8 cellular contexts compared by ENCODE assay signal in the genomic region with DNA sequence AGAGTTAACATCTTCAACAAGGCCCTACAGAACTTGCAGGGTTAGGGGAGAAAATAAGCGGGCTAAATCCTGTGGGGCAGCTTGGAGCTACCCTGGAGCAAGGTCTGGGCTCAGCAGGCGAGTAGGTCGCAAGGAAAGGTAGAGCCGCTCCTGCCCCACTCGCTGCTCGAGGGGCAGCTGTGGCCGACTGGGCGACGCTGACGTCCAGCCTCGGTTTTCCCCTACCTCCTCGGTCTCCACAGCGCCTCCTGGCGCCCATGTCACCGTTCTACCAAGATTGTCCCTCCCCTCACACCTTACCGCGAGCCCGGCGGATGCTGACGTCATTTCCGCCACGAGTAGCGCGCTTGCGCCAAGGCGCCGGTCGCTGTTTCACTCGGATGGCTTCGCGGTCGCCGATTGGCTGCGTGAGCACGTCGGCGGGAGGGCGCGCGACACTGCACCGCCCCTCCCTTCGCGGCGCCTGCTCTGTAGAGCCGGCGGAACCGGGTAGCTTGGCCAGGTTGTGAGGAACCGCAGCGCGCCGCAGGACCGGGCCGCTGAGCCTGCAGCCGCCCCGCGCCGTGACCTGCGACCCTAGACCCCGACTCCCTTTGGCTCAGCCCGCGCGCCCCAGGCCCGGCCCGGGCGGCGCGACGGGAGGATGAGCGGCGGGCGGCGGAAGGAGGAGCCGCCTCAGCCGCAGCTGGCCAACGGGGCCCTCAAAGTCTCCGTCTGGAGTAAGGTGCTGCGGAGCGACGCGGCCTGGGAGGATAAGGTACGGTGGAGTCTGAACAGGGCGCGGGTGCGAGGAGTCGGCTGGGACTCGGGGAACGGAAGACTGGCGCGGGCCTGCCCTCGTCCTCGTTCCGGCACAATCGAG. TPM values are rescaled to one million over a fixed set of nuclear protein-coding genes. Genes with fewer than 3 reads are reported as not detected.
DNase-seq lines count a peak whose midpoint lies in the region; ATAC-seq and TF ChIP-seq lines count a peak whose summit lies in the region.

A gene with protein sequence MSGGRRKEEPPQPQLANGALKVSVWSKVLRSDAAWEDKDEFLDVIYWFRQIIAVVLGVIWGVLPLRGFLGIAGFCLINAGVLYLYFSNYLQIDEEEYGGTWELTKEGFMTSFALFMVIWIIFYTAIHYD (plus strand): TSS at position 471 of the 862 bp plus-strand sequence. CDS start 173 bp downstream, at position 644.

- TF ChIP-seq CTCF in AG04450 (IDR thresholded peaks at IDR 0.05; ENCODE audit: low read depth, low read length), result peak; percentile 87
- peak; percentile 82 for TF ChIP-seq CTCF in WI38 (IDR thresholded peaks at IDR 0.05; ENCODE audit: low read depth, low read length)
- peak; percentile 85 for TF ChIP-seq CTCF in cardiac fibroblast (IDR thresholded peaks at IDR 0.05; ENCODE audit: low read depth, low read length)
- peak; percentile 91 to 100 (median 99) for TF ChIP-seq CTCF in spleen (IDR thresholded peaks at IDR 0.05 in 8 of 11, conservative IDR thresholded peaks at IDR 0.05 in 3 of 11)

- H3K4me3 Mint-ChIP-seq in immature natural killer cell, result peak within 1 kb of the TSS; percentile 97 to 99 (median 98)

- DNase-seq in AG04450 (ENCODE audit: low read depth, low spot score) (peak; percentile 98), NCI-H2227 (lab: John Stamatoyannopoulos, UW; ENCODE audit: unreplicated experiment) (peak; percentile 100), cardiac fibroblast (ENCODE audit: low read depth in 2 of 2) (peak; percentile 99), immature natural killer cell (peak; percentile 99), spleen (peak; percentile 100)

- CTCF ChIA-PET in AG04450 (lab: Charles Lee), result interaction anchor here (0.6 to 2.7 kb wide), 29 partner anchors 9 to 871 kb away, joined by 3 to 27 read pairs (median 4); no protein-coding TSS in a partner anchor

- peaks cover 14 to 27% (median 24%) of the 10 kb centered on the region in 3 donors for H3K27me3 Mint-ChIP-seq in immature natural killer cell (ENCODE audit: low read depth in 3 of 3)

- H3K27me3 ChIP-seq in AG04450 (ENCODE audit: control insufficient read depth, insufficient read depth, low read length) (peaks cover 2% of the 10 kb centered on the region), spleen (replicated peaks in 1 of 7) (no peaks in the 10 kb centered on the region)

- intact Hi-C loops in spleen (cut with DNase I; ENCODE audit: low total_unique reads), result loop anchor here (10.0 kb wide), 1 partner anchor 51 kb away; no protein-coding TSS in a partner anchor

- peaks cover 4% of the 10 kb centered on the region; the same call in 1 of the 2 replicates for H3K9me3 ChIP-seq in AG04450 (ENCODE audit: control insufficient read depth, insufficient read depth, low read length)
- H3K9me3 ChIP-seq in spleen, result no peaks in the 10 kb centered on the region

- no peaks in the 10 kb centered on the region for H3K9me3 Mint-ChIP-seq in immature natural killer cell

- H3K4me3 ChIP-seq in AG04450 (ENCODE audit: low read depth, low read length) (peak within 1 kb of the TSS; percentile 99), WI38 (ENCODE audit: low read depth, low read length) (peak within 1 kb of the TSS; percentile 99), cardiac fibroblast (replicated peaks in 1 of 2; ENCODE audit: low read depth in 2 of 2, low read length in 2 of 2) (peak within 1 kb of the TSS; percentile 77), spleen (peak within 1 kb of the TSS; percentile 70 to 98 (median 94))

- H3K4me1 ChIP-seq in spleen, result peaks cover 12 to 57% (median 40%) of the 10 kb centered on the region in 6 donors

- POLR2A ChIA-PET in AG04450 (lab: Yijun Ruan, JAX), result interaction anchor here (0.6 to 1.6 kb wide), 11 partner anchors 9 to 149 kb away, joined by 3 to 10 read pairs (median 4); no protein-coding TSS in a partner anchor

- H3K4me1 Mint-ChIP-seq in immature natural killer cell, result peaks cover 29 to 35% of the 10 kb centered on the region in 2 donors

- 0 to 1% (median 0%) methylated on average over 18 to 93 of the region's 93 CpGs for WGBS in spleen, 5 donors

- H3K27ac ChIP-seq in AG04450 (ENCODE audit: low read depth, low read length), result peak within 1 kb of the TSS; percentile 32
- peak within 1 kb of the TSS; percentile 84 to 100 (median 96) for H3K27ac ChIP-seq in spleen

- TF ChIP-seq POLR2A in spleen (IDR thresholded peaks at IDR 0.05), result peak; percentile 48 to 84 (median 76)

- H3K27ac Mint-ChIP-seq in immature natural killer cell, result peak within 1 kb of the TSS; percentile 96 to 99 (median 98)

- ATAC-seq in GM18870 (IDR thresholded peaks at IDR 0.05; ENCODE audit: unreplicated experiment) (peak; percentile 77), HG03139 (IDR thresholded peaks at IDR 0.05; ENCODE audit: unreplicated experiment) (peak; percentile 76)

- peaks cover 2 to 34% (median 28%) of the 10 kb centered on the region in 6 donors for H3K36me3 ChIP-seq in spleen

- H3K36me3 Mint-ChIP-seq in immature natural killer cell, result peaks cover 0 to 14% (median under 1%) of the 10 kb centered on the region in 3 donors

RNA-seq across cellular contexts. Expression of the gene that starts here (rescaled TPM):
- polyA plus RNA-seq in AG04450 (2011; rRNA removed), result 125 and 151 TPM in 2 replicates
- 31.6 and 47.3 TPM in 2 replicates for polyA minus RNA-seq in AG04450 (2011; rRNA and poly(A)+ RNA removed)
- polyA plus RNA-seq in immature natural killer cell, result 100 to 1,000 TPM; 230 to 380 (median 276) TPM
- total RNA-seq in spleen, result 100 to 1,000 TPM in 4 of 7 donors, 10 to 100 TPM in 3; 67.8 to 131 (median 105) TPM
- polyA plus RNA-seq in spleen, result 100 to 1,000 TPM in 1 of 3 donors, 10 to 100 TPM in 2; 78.8 to 114 (median 83.3) TPM

Comparison
In these comparisons a context has a peak if more than half of its experiments do, and no peak if none do; other contexts are left out.
1. Peak in every context shown above with its lines: DNase-seq, ATAC-seq, H3K4me3 ChIP-seq and H3K27ac ChIP-seq.